In the genomic region with DNA sequence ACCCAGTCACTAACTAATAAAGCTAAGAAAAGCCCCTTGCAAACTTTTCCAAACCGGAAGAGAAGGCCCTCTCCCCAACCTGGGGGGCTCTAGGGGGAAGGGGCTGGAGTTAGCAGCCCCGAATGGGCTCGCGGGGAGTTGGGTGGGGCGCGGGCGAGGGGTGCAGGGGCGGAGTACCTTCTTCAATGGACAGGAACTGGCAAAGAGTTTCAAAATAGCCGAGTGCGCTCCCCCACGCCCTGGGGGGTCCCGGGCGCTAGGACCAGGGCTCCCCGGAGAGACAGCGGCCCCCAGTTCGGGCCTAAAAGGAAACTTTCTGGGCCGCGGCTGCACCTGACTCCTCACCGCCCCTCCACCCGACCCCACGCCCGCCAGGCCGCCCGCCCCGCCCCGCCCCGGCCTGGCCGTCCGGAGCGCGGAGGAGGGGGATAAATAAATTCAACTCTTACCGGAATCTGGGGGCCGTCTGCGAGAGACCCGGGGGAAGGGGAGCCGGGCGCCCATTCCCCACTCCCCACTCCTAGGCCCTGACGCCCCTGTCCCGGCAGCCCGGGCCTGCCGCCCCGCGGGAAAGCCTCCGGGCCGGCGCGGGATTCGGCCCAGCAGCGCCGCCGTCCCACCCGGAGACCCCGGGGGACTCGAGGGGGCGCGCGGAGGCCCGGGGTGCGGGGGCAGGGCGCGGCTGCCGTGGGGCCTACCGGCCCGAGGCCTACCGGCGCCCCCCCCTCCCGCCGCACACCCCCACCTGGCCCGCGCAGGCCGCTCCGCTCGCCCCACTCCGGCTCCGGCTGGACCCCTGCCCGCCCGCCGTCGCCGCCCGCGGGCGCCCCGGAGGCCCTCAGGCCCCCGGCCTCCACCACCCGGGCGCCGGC, we compare ENCODE assay signal across 8 cellular contexts.
DNase-seq lines count a peak whose midpoint lies in the region; ATAC-seq, FAIRE-seq and TF ChIP-seq lines count a peak whose summit lies in the region.

No MANE protein-coding gene starts in this region.

- H3K27me3 Mint-ChIP-seq in T-helper 2 cell treated with Interferon-gamma antibody and Interleukin-4, amounts not matched to agents 5 μg/mL and 100 μg/mL, for 36 hours (ENCODE audit: low read depth): no peaks in the 10 kb centered on the region

- H3K9me3 Mint-ChIP-seq in T-helper 2 cell treated with Interferon-gamma antibody and Interleukin-4, amounts not matched to agents 5 μg/mL and 100 μg/mL, for 36 hours: no peaks in the 10 kb centered on the region

- H3K9ac ChIP-seq in iPS-15b (ENCODE audit: low read depth, low read length): peak overlapping the region; percentile 79

- ATAC-seq in HG03342 (IDR thresholded peaks at IDR 0.05; ENCODE audit: unreplicated experiment): peak; percentile 30

- peak overlapping the region; percentile 97 for H3K4me3 Mint-ChIP-seq in T-helper 2 cell treated with Interferon-gamma antibody and Interleukin-4, amounts not matched to agents 5 μg/mL and 100 μg/mL, for 36 hours

- no peak for FAIRE-seq in GM19239 (lab: Jason Lieb, UNC)

- in situ Hi-C loops in astrocyte of the spinal cord (cut with HindIII; ENCODE audit: low sequenced_read_pairs): no loop called here

- no peaks in the 10 kb centered on the region for H3K9me3 ChIP-seq in iPS-15b (ENCODE audit: control insufficient read depth, insufficient read depth, low read length)

- H3K27ac Mint-ChIP-seq in T-helper 2 cell treated with Interferon-gamma antibody and Interleukin-4, amounts not matched to agents 5 μg/mL and 100 μg/mL, for 36 hours: peak overlapping the region; percentile 99

- TF ChIP-seq CTCF in astrocyte of the spinal cord (IDR thresholded peaks at IDR 0.05; ENCODE audit: low read depth, low read length): no peak

- peaks cover 18% of the 10 kb centered on the region for H3K36me3 Mint-ChIP-seq in T-helper 2 cell treated with Interferon-gamma antibody and Interleukin-4, amounts not matched to agents 5 μg/mL and 100 μg/mL, for 36 hours (ENCODE audit: low read depth)

- H3K27me3 ChIP-seq in iPS-15b (ENCODE audit: control insufficient read depth, insufficient read depth, low read length): no peaks in the 10 kb centered on the region

- DNase-seq in C1 segment of cervical spinal cord (lab: John Stamatoyannopoulos, UW) (peak in 13 of 14 donors; percentile 36 to 81 (median 62)), GM19239 (ENCODE audit: insufficient read length, low spot score) (peak; percentile 14), astrocyte of the spinal cord (ENCODE audit: low read depth, low spot score) (peak; percentile 21), inferior parietal cortex (ENCODE audit: extremely low spot score) (no peak)
- DNase-seq in T-helper 2 cell treated with Interferon-gamma antibody and Interleukin-4, amounts not matched to agents 5 μg/mL and 100 μg/mL, for 36 hours (ENCODE audit: low spot score): peak; percentile 44

- H3K27ac ChIP-seq in skin epidermis: peak overlapping the region; percentile 95 to 100 (median 100)

- H3K4me3 ChIP-seq in astrocyte of the spinal cord (ENCODE audit: low read depth, low read length): peak overlapping the region; percentile 68
- H3K4me3 ChIP-seq in iPS-15b (ENCODE audit: low read depth, low read length): peak overlapping the region; percentile 84
- H3K4me3 ChIP-seq in skin epidermis: peak overlapping the region; percentile 58 to 88 (median 83)

- peaks cover 23% of the 10 kb centered on the region for H3K4me1 Mint-ChIP-seq in T-helper 2 cell treated with Interferon-gamma antibody and Interleukin-4, amounts not matched to agents 5 μg/mL and 100 μg/mL, for 36 hours (ENCODE audit: low read depth)

- peaks cover 15% of the 10 kb centered on the region for H3K4me1 ChIP-seq in iPS-15b (ENCODE audit: control insufficient read depth, insufficient read depth, low read length)

- no peaks in the 10 kb centered on the region for H3K36me3 ChIP-seq in iPS-15b (ENCODE audit: control insufficient read depth, insufficient read depth, low read length)
